Comparison of ENCODE assay signal across 17 cellular contexts in the genomic region with DNA sequence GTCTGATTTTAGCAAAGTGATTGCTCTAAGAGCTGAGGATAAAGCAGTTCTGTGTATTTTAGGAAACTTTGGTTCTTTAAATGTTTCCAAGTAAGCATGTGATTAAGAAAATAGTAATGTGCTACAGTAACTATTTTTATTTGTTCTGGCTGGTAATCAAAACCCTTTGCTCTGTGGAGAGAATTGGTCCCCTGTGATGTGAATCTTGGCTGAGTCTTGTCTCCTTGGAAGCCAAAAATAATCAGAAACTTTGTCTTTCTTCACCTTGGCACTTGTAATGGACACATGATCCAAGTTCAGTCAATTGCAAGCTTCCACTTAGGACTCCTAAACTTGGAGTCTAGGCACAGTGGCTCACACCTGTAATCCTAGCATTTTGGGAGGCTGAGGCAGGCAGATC.
DNase-seq lines count a peak whose midpoint lies in the region; ATAC-seq and TF ChIP-seq lines count a peak whose summit lies in the region.
"Had no signal": no experiment of that assay in that cellular context is flagged by ENCODE, and none has a peak within 500 bp of the region (broad histone marks: within the 10 kb centered on the region; RNA-seq: fewer than 3 reads in every experiment).

No MANE protein-coding gene starts in this region.

- DNase-seq in AG09319 (ENCODE audit: extremely low read depth, low read depth) (peak; percentile 11), MG63 (peak; percentile 12), dedifferentiated amniotic fluid mesenchymal stem cell (ENCODE audit: extremely low spot score) (peak; percentile 22), mesenchymal stem cell (no peak), UCSD-AML1 (lab: John Stamatoyannopoulos, UW; ENCODE audit: unreplicated experiment) (no peak), NCI-H510A (lab: John Stamatoyannopoulos, UW) (no peak)
- no peak for DNase-seq in activated CD8-positive, alpha-beta T cell treated with anti-CD3 and anti-CD28 coated beads for 36 hours
- DNase-seq: COR-L47, DMS53, NCI-H187 treated with DMSO at 0.1 percent for 48 hours, NCI-H2171, NCI-H82 had no signal

- H3K4me3 ChIP-seq in MG63 (no peak overlapping the region), mesenchymal stem cell (ENCODE audit: insufficient read depth in 1 of 2, low read depth in 1 of 2, low read length in 2 of 2) (no peak overlapping the region)

- TF ChIP-seq CTCF in AG09319 (IDR thresholded peaks at IDR 0.05; ENCODE audit: low read depth, low read length), result no peak
- TF ChIP-seq CTCF in activated CD8-positive, alpha-beta T cell treated with anti-CD3 and anti-CD28 coated beads for 36 hours (IDR thresholded peaks at IDR 0.05), result no peak

- H3K27ac ChIP-seq in mesenchymal stem cell (ENCODE audit: low read length, poor library complexity, severe bottlenecking), result no peak overlapping the region
- H3K27ac ChIP-seq: KMS-11 had no signal

- no peak overlapping the region for H4K8ac ChIP-seq in mesenchymal stem cell (ENCODE audit: low read length)

- no peak overlapping the region for H2BK15ac ChIP-seq in mesenchymal stem cell (ENCODE audit: low read depth, poor library complexity, severe bottlenecking)

- ATAC-seq in activated CD8-positive, alpha-beta T cell treated with anti-CD3 and anti-CD28 coated beads for 36 hours, result no peak
- ATAC-seq in HG03135 (IDR thresholded peaks at IDR 0.05; ENCODE audit: unreplicated experiment), result no peak
- ATAC-seq: Panc1, Right ventricle myocardium inferior had no signal

- H3K9ac ChIP-seq in mesenchymal stem cell (ENCODE audit: low read length), result peak overlapping the region; percentile 23
- H3K9ac ChIP-seq: KMS-11 had no signal

- no peaks in the 10 kb centered on the region for H3K4me1 ChIP-seq in mesenchymal stem cell (ENCODE audit: control insufficient read depth, insufficient read depth, low read depth, low read length)

- H3K23ac ChIP-seq in mesenchymal stem cell (ENCODE audit: low read length in 2 of 2), result no peak overlapping the region

- no peak overlapping the region for H3K4me3 Mint-ChIP-seq in activated CD8-positive, alpha-beta T cell treated with anti-CD3 and anti-CD28 coated beads for 36 hours
- H3K4me3 Mint-ChIP-seq: CD14-positive monocyte had no signal

- no peak overlapping the region for H3K14ac ChIP-seq in mesenchymal stem cell (ENCODE audit: low read length in 2 of 2)

- H3K4me1 Mint-ChIP-seq in activated CD8-positive, alpha-beta T cell treated with anti-CD3 and anti-CD28 coated beads for 36 hours (ENCODE audit: low read depth), result no peaks in the 10 kb centered on the region
- H3K4me1 Mint-ChIP-seq: CD14-positive monocyte had no signal

- H2BK120ac ChIP-seq in mesenchymal stem cell (ENCODE audit: low read depth, low read length), result no peak overlapping the region

- no peak overlapping the region for H2BK5ac ChIP-seq in mesenchymal stem cell (ENCODE audit: low read depth, low read length, poor library complexity, severe bottlenecking)

- no peaks in the 10 kb centered on the region for H3K79me1 ChIP-seq in mesenchymal stem cell (replicated peaks; ENCODE audit: low read length, poor library complexity, severe bottlenecking)

- no peak overlapping the region for H3K4me2 ChIP-seq in mesenchymal stem cell (ENCODE audit: low read length, poor library complexity, severe bottlenecking)
- H3K4me2 ChIP-seq: KMS-11 had no signal

- POLR2A ChIA-PET in activated CD8-positive, alpha-beta T cell treated with anti-CD3 and anti-CD28 coated beads for 36 hours (lab: Charles Lee), result no interaction called here

- H2AFZ ChIP-seq in mesenchymal stem cell (ENCODE audit: low read depth, low read length), result no peak overlapping the region

- H3K27me3 ChIP-seq in MG63 (no peaks in the 10 kb centered on the region), mesenchymal stem cell (ENCODE audit: control insufficient read depth in 1 of 2, insufficient read depth in 1 of 2, low read length in 2 of 2) (no peaks in the 10 kb centered on the region)

- no peak overlapping the region for H4K91ac ChIP-seq in mesenchymal stem cell (ENCODE audit: low read length)

- H2AK5ac ChIP-seq in mesenchymal stem cell (ENCODE audit: low read length, severe bottlenecking), result no peak overlapping the region

- peaks cover 7% of the 10 kb centered on the region for H3K9me3 Mint-ChIP-seq in activated CD8-positive, alpha-beta T cell treated with anti-CD3 and anti-CD28 coated beads for 36 hours

- H2BK12ac ChIP-seq in mesenchymal stem cell (ENCODE audit: low read length in 2 of 2), result no peak overlapping the region

- H3K36me3 ChIP-seq in MG63, result no peaks in the 10 kb centered on the region
- no peaks in the 10 kb centered on the region for H3K36me3 ChIP-seq in mesenchymal stem cell (ENCODE audit: control insufficient read depth in 1 of 2, insufficient read depth in 2 of 2, low read depth in 1 of 2, low read length in 2 of 2)

- no peak overlapping the region for H3K18ac ChIP-seq in mesenchymal stem cell (ENCODE audit: low read depth in 1 of 2, low read length in 2 of 2)

- no peak overlapping the region for H3K4ac ChIP-seq in mesenchymal stem cell (ENCODE audit: low read depth in 1 of 2, low read length in 2 of 2)

- H3K27ac Mint-ChIP-seq in activated CD8-positive, alpha-beta T cell treated with anti-CD3 and anti-CD28 coated beads for 36 hours, result no peak overlapping the region

- no peaks in the 10 kb centered on the region for H3K36me3 Mint-ChIP-seq in activated CD8-positive, alpha-beta T cell treated with anti-CD3 and anti-CD28 coated beads for 36 hours (ENCODE audit: low read depth)
- H3K36me3 Mint-ChIP-seq: CD14-positive monocyte had no signal

- CTCF ChIA-PET in activated CD8-positive, alpha-beta T cell treated with anti-CD3 and anti-CD28 coated beads for 36 hours (lab: Charles Lee), result no interaction called here

- H3K9me3 ChIP-seq in MG63 (no peaks in the 10 kb centered on the region), mesenchymal stem cell (ENCODE audit: control insufficient read depth, low read length) (no peaks in the 10 kb centered on the region)

- H3K27me3 Mint-ChIP-seq in activated CD8-positive, alpha-beta T cell treated with anti-CD3 and anti-CD28 coated beads for 36 hours, result no peaks in the 10 kb centered on the region

- intact Hi-C loops in activated CD8-positive, alpha-beta T cell treated with anti-CD3 and anti-CD28 coated beads for 36 hours (cut with micrococcal nuclease), result no loop called here

Comparison
In these comparisons a context has a peak if more than half of its experiments do, and no peak if none do; other contexts are left out.
1. DNase-seq: peak in AG09319 (single experiment), MG63 (single experiment) and dedifferentiated amniotic fluid mesenchymal stem cell (single experiment); none in mesenchymal stem cell (single experiment), activated CD8-positive, alpha-beta T cell treated with anti-CD3 and anti-CD28 coated beads for 36 hours (single experiment), UCSD-AML1 (single experiment) and NCI-H510A (single experiment).